In genomic region chr6:157457787-157458186, GRCh38 we compare ENCODE assay signal across 20 cellular contexts.
DNase-seq lines count a peak whose midpoint lies in the region; ATAC-seq and TF ChIP-seq lines count a peak whose summit lies in the region.
"Had no signal": no experiment of that assay in that cellular context is flagged by ENCODE, and none has a peak within 500 bp of the region (broad histone marks: within the 10 kb centered on the region; RNA-seq: fewer than 3 reads in every experiment).

No MANE protein-coding gene starts in this region.

- CTCF ChIA-PET in activated B cell treated with CpG ODN at 0.5 μM for 24 hours (lab: Charles Lee) = no interaction called here

- no peak overlapping the region for H2BK15ac ChIP-seq in neuronal stem cell (ENCODE audit: low read length)

- no peak overlapping the region for H2BK12ac ChIP-seq in neuronal stem cell (ENCODE audit: low read length)

- no peak overlapping the region for H3K4me3 Mint-ChIP-seq in activated B cell treated with CpG ODN at 0.5 μM for 24 hours
- H3K4me3 Mint-ChIP-seq: CD14-positive monocyte; CD4-positive, alpha-beta T cell; CD8-positive, alpha-beta memory T cell; GM23338; H9 had no signal

- 100% methylated on average over 1 of the region's 6 CpGs; no CpG with 5 or more reads in 1 of the 2 donors for WGBS in neuronal stem cell (ENCODE audit: extremely low coverage in 2 of 2, insufficient read length in 2 of 2, insufficient replicate concordance in 1 of 2), 2 donors

- H3K27ac ChIP-seq in OCI-LY3 (ENCODE audit: low read length) (peak overlapping the region; percentile 90), neuronal stem cell (replicated peaks; ENCODE audit: low read length) (no peak overlapping the region), substantia nigra (ENCODE audit: low read depth, low read length, poor library complexity, severe bottlenecking) (peak overlapping the region; percentile 41)
- H3K27ac ChIP-seq: BLaER1 treated with 17β-estradiol and CSF1 and Interleukin-3, amounts not matched to agents 10 nM and 100 nM had no signal

- DNase-seq in activated B cell treated with CpG ODN at 0.5 μM for 24 hours (no peak), neuronal stem cell (ENCODE audit: low spot score) (no peak), substantia nigra (lab: John Stamatoyannopoulos, UW) (no peak), GM13977 (ENCODE audit: low spot score) (no peak)
- DNase-seq in activated CD8-positive, alpha-beta memory T cell treated with anti-CD3 and anti-CD28 coated beads for 24 hours = no peak
- DNase-seq: BE2C; CD4-positive, alpha-beta T cell; CD8-positive, alpha-beta memory T cell; DMS 273 treated with DMSO at 0.1 percent for 48 hours; DMS53; DMS79 treated with DMSO at 0.1 percent for 48 hours; GF-D8; H9 had no signal

- no peak overlapping the region for H2AFZ ChIP-seq in OCI-LY3 (ENCODE audit: low read depth, low read length)
- no peak overlapping the region for H2AFZ ChIP-seq in neuronal stem cell (ENCODE audit: low read length)
- H2AFZ ChIP-seq: GM23338 had no signal

- peaks cover 8% of the 10 kb centered on the region; the same call in 1 of the 2 replicates for H3K79me2 ChIP-seq in OCI-LY3 (ENCODE audit: low read length)

- no peak overlapping the region for H3K23ac ChIP-seq in neuronal stem cell (ENCODE audit: low read depth, low read length, poor library complexity)

- no peak overlapping the region for H3K9ac ChIP-seq in OCI-LY3 (ENCODE audit: low read length)
- no peak overlapping the region for H3K9ac ChIP-seq in neuronal stem cell (ENCODE audit: low read depth, low read length, poor library complexity)
- H3K9ac ChIP-seq: BLaER1 treated with 17β-estradiol and CSF1 and Interleukin-3, amounts not matched to agents 10 nM and 100 nM had no signal

- H2BK120ac ChIP-seq in neuronal stem cell (ENCODE audit: low read depth, low read length) = no peak overlapping the region

- intact Hi-C loops in activated B cell treated with CpG ODN at 0.5 μM for 24 hours (cut with micrococcal nuclease) = no loop called here

- no peak overlapping the region for H2AK5ac ChIP-seq in neuronal stem cell (ENCODE audit: low read depth, low read length)

- H3K4me1 Mint-ChIP-seq in activated B cell treated with CpG ODN at 0.5 μM for 24 hours = peaks cover 65% of the 10 kb centered on the region

- H3K27me3 Mint-ChIP-seq in activated B cell treated with CpG ODN at 0.5 μM for 24 hours = no peaks in the 10 kb centered on the region
- H3K27me3 Mint-ChIP-seq: CD4-positive, alpha-beta T cell had no signal

- ATAC-seq in activated B cell treated with CpG ODN at 0.5 μM for 24 hours (ENCODE audit: low read depth) (no peak), GM19351 (IDR thresholded peaks at IDR 0.05; ENCODE audit: unreplicated experiment) (no peak), HG02973 (IDR thresholded peaks at IDR 0.05; ENCODE audit: unreplicated experiment) (no peak)
- ATAC-seq: GM23338, HCT116 had no signal

- POLR2A ChIA-PET in activated B cell treated with CpG ODN at 0.5 μM for 24 hours (lab: Charles Lee) = interaction anchor here (0.7 to 1.3 kb wide), 2 partner anchors 78 to 95 kb away, joined by 5 to 6 read pairs; no protein-coding TSS in a partner anchor

- peak overlapping the region; percentile 84 for H3K4me2 ChIP-seq in OCI-LY3 (ENCODE audit: low read length)
- no peak overlapping the region for H3K4me2 ChIP-seq in neuronal stem cell (ENCODE audit: insufficient read depth, low read length, poor library complexity, severe bottlenecking)
- H3K4me2 ChIP-seq: BLaER1 treated with 17β-estradiol and CSF1 and Interleukin-3, amounts not matched to agents 10 nM and 100 nM; GM23338 had no signal

- H3K4ac ChIP-seq in neuronal stem cell (ENCODE audit: low read length) = no peak overlapping the region

- no peaks in the 10 kb centered on the region for H3K36me3 ChIP-seq in OCI-LY3 (replicated peaks; ENCODE audit: low read depth, low read length)
- H3K36me3 ChIP-seq in neuronal stem cell (replicated peaks in 1 of 2; ENCODE audit: control insufficient read depth in 2 of 2, insufficient read depth in 2 of 2, low read length in 2 of 2) = no peaks in the 10 kb centered on the region
- H3K36me3 ChIP-seq: BE2C; BLaER1 treated with 17β-estradiol and CSF1 and Interleukin-3, amounts not matched to agents 10 nM and 100 nM had no signal

- H3K4me3 ChIP-seq in OCI-LY3 (ENCODE audit: low read length) (peak overlapping the region; percentile 59; the same call in 1 of the 2 replicates), neuronal stem cell (ENCODE audit: low read length in 2 of 2) (no peak overlapping the region)
- H3K4me3 ChIP-seq: BLaER1 treated with 17β-estradiol and CSF1 and Interleukin-3, amounts not matched to agents 10 nM and 100 nM; GM23338 had no signal

- no peaks in the 10 kb centered on the region for H3K9me3 Mint-ChIP-seq in activated B cell treated with CpG ODN at 0.5 μM for 24 hours
- H3K9me3 Mint-ChIP-seq: CD14-positive monocyte; CD4-positive, alpha-beta T cell; CD8-positive, alpha-beta memory T cell; GM23338; H9 had no signal

- no peak overlapping the region for H4K91ac ChIP-seq in neuronal stem cell (ENCODE audit: low read depth, low read length, poor library complexity)

- peak overlapping the region; percentile 42 for H3K27ac Mint-ChIP-seq in activated B cell treated with CpG ODN at 0.5 μM for 24 hours
- H3K27ac Mint-ChIP-seq: CD14-positive monocyte; CD4-positive, alpha-beta T cell; CD8-positive, alpha-beta memory T cell; GM23338; H9 had no signal

- H3K79me1 ChIP-seq in neuronal stem cell (ENCODE audit: low read depth, low read length) = no peaks in the 10 kb centered on the region

- H3K36me3 Mint-ChIP-seq in activated B cell treated with CpG ODN at 0.5 μM for 24 hours (ENCODE audit: low read depth) = peaks cover 1% of the 10 kb centered on the region
- H3K36me3 Mint-ChIP-seq: CD14-positive monocyte had no signal

- H4K8ac ChIP-seq in neuronal stem cell (ENCODE audit: low read depth, low read length) = no peak overlapping the region

- no peaks in the 10 kb centered on the region for H3K9me3 ChIP-seq in OCI-LY3 (ENCODE audit: insufficient read depth, low read length)
- no peaks in the 10 kb centered on the region for H3K9me3 ChIP-seq in neuronal stem cell (replicated peaks in 1 of 2; ENCODE audit: control insufficient read depth in 2 of 2, insufficient read depth in 1 of 2, low read depth in 1 of 2, low read length in 2 of 2)
- H3K9me3 ChIP-seq: BE2C; BLaER1 treated with 17β-estradiol and CSF1 and Interleukin-3, amounts not matched to agents 10 nM and 100 nM had no signal

- H3K4me1 ChIP-seq in OCI-LY3 (ENCODE audit: low read length) (peaks cover 79% of the 10 kb centered on the region), neuronal stem cell (ENCODE audit: control insufficient read depth in 2 of 2, insufficient read depth in 1 of 2, low read depth in 1 of 2, low read length in 2 of 2) (peaks cover 24 to 25% of the 10 kb centered on the region in 2 donors)
- H3K4me1 ChIP-seq: BE2C had no signal

- no peaks in the 10 kb centered on the region for H4K20me1 ChIP-seq in OCI-LY3 (ENCODE audit: insufficient read depth, low read length)
- H4K20me1 ChIP-seq: BLaER1 treated with 17β-estradiol and CSF1 and Interleukin-3, amounts not matched to agents 10 nM and 100 nM had no signal

- no peak overlapping the region for H3K14ac ChIP-seq in neuronal stem cell (ENCODE audit: low read length)

- H3K18ac ChIP-seq in neuronal stem cell (ENCODE audit: low read length) = peak overlapping the region; percentile 20

- H2BK5ac ChIP-seq in neuronal stem cell (ENCODE audit: low read length) = no peak overlapping the region

- TF ChIP-seq CTCF in OCI-LY3 (IDR thresholded peaks at IDR 0.05; ENCODE audit: low read depth, low read length) (no peak), activated B cell treated with CpG ODN at 0.5 μM for 24 hours (IDR thresholded peaks at IDR 0.05) (no peak), GM13977 (IDR thresholded peaks at IDR 0.05; ENCODE audit: extremely low read depth, insufficient read depth, missing control alignments) (no peak)

- no peaks in the 10 kb centered on the region for H3K27me3 ChIP-seq in OCI-LY3 (ENCODE audit: low read depth, low read length)
- no peaks in the 10 kb centered on the region for H3K27me3 ChIP-seq in neuronal stem cell (ENCODE audit: control insufficient read depth in 3 of 3, insufficient read depth in 3 of 3, low read depth in 1 of 3, low read length in 3 of 3)
- H3K27me3 ChIP-seq: BE2C had no signal

- in situ Hi-C loops in GM13977 (cut with MboI; ENCODE audit: low pct_unique_long_range_greater_than_20kb, low sequenced_read_pairs, unreplicated experiment) = no loop called here
